ENCODE assay signal across 35 cellular contexts in the genomic region with DNA sequence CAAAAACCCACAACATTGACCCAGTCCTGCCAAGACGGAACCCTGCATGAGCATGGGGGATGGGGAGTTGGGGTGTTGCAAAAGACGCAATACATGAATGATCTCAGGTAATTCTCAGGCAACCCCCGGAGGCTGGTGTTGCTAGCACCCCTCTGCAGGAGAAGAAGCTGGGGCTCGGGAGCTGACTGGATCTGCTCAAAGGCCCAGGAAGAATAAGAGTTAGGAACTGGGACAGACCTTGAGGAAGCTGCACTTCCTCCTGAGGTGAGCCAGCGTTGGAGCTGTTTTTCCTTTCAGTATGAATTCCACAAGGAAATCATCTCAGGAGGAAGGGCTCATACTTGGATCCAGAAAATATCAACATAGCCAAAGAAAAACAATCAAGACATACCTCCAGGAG. TPM values are rescaled to one million over a fixed set of nuclear protein-coding genes. Genes with fewer than 3 reads are reported as not detected.
"Had no signal": no experiment of that assay in that cellular context is flagged by ENCODE, and none has a peak within 500 bp of the region (broad histone marks: within the 10 kb centered on the region; RNA-seq: fewer than 3 reads in every experiment).

A gene with protein sequence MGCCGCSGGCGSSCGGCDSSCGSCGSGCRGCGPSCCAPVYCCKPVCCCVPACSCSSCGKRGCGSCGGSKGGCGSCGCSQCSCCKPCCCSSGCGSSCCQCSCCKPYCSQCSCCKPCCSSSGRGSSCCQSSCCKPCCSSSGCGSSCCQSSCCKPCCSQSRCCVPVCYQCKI (plus strand): TSS at position 301 of the 400 bp plus-strand sequence. CDS start 238 bp downstream, outside the sequence.

- H3K36me3 Mint-ChIP-seq: activated CD4-positive, alpha-beta memory T cell treated with anti-CD3 and anti-CD28 coated beads for 36 hours; activated CD8-positive, alpha-beta memory T cell treated with anti-CD3 and anti-CD28 coated beads, Interleukin-2, amount 10 ng/mL, durations not matched to agents 7 days and 5 days; activated naive CD4-positive, alpha-beta T cell treated with anti-CD3 and anti-CD28 coated beads, Interleukin-2, amount 10 ng/mL, durations not matched to agents 7 days and 5 days; activated naive CD8-positive, alpha-beta T cell treated with anti-CD3 and anti-CD28 coated beads, Interleukin-2, amount 10 ng/mL, durations not matched to agents 7 days and 5 days; brain had no signal

- H3K9me3 Mint-ChIP-seq: activated CD4-positive, alpha-beta memory T cell treated with anti-CD3 and anti-CD28 coated beads for 36 hours; activated naive CD4-positive, alpha-beta T cell treated with anti-CD3 and anti-CD28 coated beads, Interleukin-2, amount 50 U/mL, for 72 hours; activated naive CD8-positive, alpha-beta T cell treated with anti-CD3 and anti-CD28 coated beads, Interleukin-2, amount 10 ng/mL, durations not matched to agents 7 days and 5 days; activated T-helper 1 cell treated with anti-CD3 and anti-CD28 coated beads, Interleukin-12 subunit alpha, Interleukin-12 subunit beta, Interleukin-2, Interleukin-4 antibody, amounts not matched to agents 30 ng/mL and 10 ng/mL and 1 ng/mL, durations not matched to agents 14 hours and 24 hours and 36 hours; T-helper 2 cell treated with Interferon-gamma antibody and Interleukin-4, amounts not matched to agents 5 μg/mL and 100 μg/mL, for 36 hours had no signal

- FAIRE-seq: endometrium, frontal cortex had no signal

- DNase-seq: activated CD4-positive, alpha-beta memory T cell treated with anti-CD3 and anti-CD28 coated beads for 36 hours; activated CD4-positive, alpha-beta T cell treated with anti-CD3 and anti-CD28 coated beads for 36 hours; activated CD4-positive, alpha-beta T cell treated with anti-CD3 and anti-CD28 coated beads, Interleukin-2, amount 10 ng/mL, durations not matched to agents 24 days and 14 days; activated CD4-positive, CD25-positive, alpha-beta regulatory T cell; activated CD4-positive, CD25-positive, alpha-beta regulatory T cell treated with anti-CD3 and anti-CD28 coated beads, Interleukin-2, amount 50 U/mL, for 72 hours; activated CD8-positive, alpha-beta memory T cell treated with anti-CD3 and anti-CD28 coated beads, Interleukin-2, amount 10 ng/mL, durations not matched to agents 7 days and 5 days; activated CD8-positive, alpha-beta memory T cell treated with anti-CD3 and anti-CD28 coated beads, Interleukin-2, amount 50 U/mL, for 4 hours; activated CD8-positive, alpha-beta T cell treated with anti-CD3 and anti-CD28 coated beads, Interleukin-2, amount 10 ng/mL, durations not matched to agents 7 days and 5 days; activated gamma-delta T cell; activated naive CD4-positive, alpha-beta T cell; activated naive CD4-positive, alpha-beta T cell treated with anti-CD3 and anti-CD28 coated beads, Interleukin-2, amount 10 ng/mL, durations not matched to agents 7 days and 5 days; activated naive CD8-positive, alpha-beta T cell treated with anti-CD3 and anti-CD28 coated beads, Interleukin-2, amount 10 ng/mL, durations not matched to agents 7 days and 5 days; activated T-cell treated with anti-CD3 and anti-CD28 coated beads, Interleukin-2, amount 50 U/mL, for 1 hour; activated T-cell treated with anti-CD3 and anti-CD28 coated beads, Interleukin-2, amount 50 U/mL, for 48 hours; central memory CD4-positive, alpha-beta T cell; cerebellar nuclear complex; colonic mucosa; effector CD8-positive, alpha-beta T cell; foreskin fibroblast; T-helper 1 cell; T-helper 17 cell; T1000 had no signal

- H3K27ac ChIP-seq: ascending aorta, breast epithelium, cardiac muscle cell, colonic mucosa had no signal

- H3K9me3 ChIP-seq: ascending aorta, colonic mucosa had no signal

- H3K4me1 Mint-ChIP-seq: activated CD4-positive, alpha-beta T cell treated with anti-CD3 and anti-CD28 coated beads, Interleukin-2, amount 10 ng/mL, durations not matched to agents 24 days and 14 days; activated naive CD4-positive, alpha-beta T cell treated with anti-CD3 and anti-CD28 coated beads, Interleukin-2, amount 10 ng/mL, durations not matched to agents 7 days and 5 days had no signal

- H3K4me3 ChIP-seq: ascending aorta, breast epithelium, cardiac muscle cell, colonic mucosa had no signal

- H3K36me3 ChIP-seq: ascending aorta, breast epithelium, cardiac muscle cell, colonic mucosa had no signal

- H3K27me3 ChIP-seq: ascending aorta, breast epithelium, cardiac muscle cell, colonic mucosa had no signal

- H3K4me1 ChIP-seq: ascending aorta, breast epithelium, colonic mucosa had no signal

- H3K4me3 Mint-ChIP-seq: activated CD4-positive, alpha-beta memory T cell treated with anti-CD3 and anti-CD28 coated beads for 36 hours; activated CD4-positive, alpha-beta T cell treated with anti-CD3 and anti-CD28 coated beads for 36 hours; activated CD4-positive, alpha-beta T cell treated with anti-CD3 and anti-CD28 coated beads, Interleukin-2, amount 10 ng/mL, durations not matched to agents 24 days and 14 days; activated CD8-positive, alpha-beta memory T cell treated with anti-CD3 and anti-CD28 coated beads, Interleukin-2, amount 10 ng/mL, durations not matched to agents 7 days and 5 days; activated CD8-positive, alpha-beta T cell treated with anti-CD3 and anti-CD28 coated beads, Interleukin-2, amount 10 ng/mL, durations not matched to agents 7 days and 5 days; activated naive CD4-positive, alpha-beta T cell treated with anti-CD3 and anti-CD28 coated beads, Interleukin-2, amount 10 ng/mL, durations not matched to agents 7 days and 5 days; activated naive CD8-positive, alpha-beta T cell treated with anti-CD3 and anti-CD28 coated beads, Interleukin-2, amount 10 ng/mL, durations not matched to agents 7 days and 5 days; activated T-helper 1 cell treated with anti-CD3 and anti-CD28 coated beads, Interleukin-12 subunit alpha, Interleukin-12 subunit beta, Interleukin-2, Interleukin-4 antibody, amounts not matched to agents 30 ng/mL and 10 ng/mL and 1 ng/mL, durations not matched to agents 14 hours and 24 hours and 36 hours; brain; T-helper 17 cell; T-helper 2 cell treated with Interferon-gamma antibody and Interleukin-4, amounts not matched to agents 5 μg/mL and 100 μg/mL, for 36 hours had no signal

- ATAC-seq: activated CD4-positive, alpha-beta T cell treated with anti-CD3 and anti-CD28 coated beads for 36 hours; activated CD8-positive, alpha-beta memory T cell treated with anti-CD3 and anti-CD28 coated beads, Interleukin-2, amount 10 ng/mL, durations not matched to agents 7 days and 5 days; activated CD8-positive, alpha-beta T cell treated with anti-CD3 and anti-CD28 coated beads, Interleukin-2, amount 10 ng/mL, durations not matched to agents 7 days and 5 days; activated naive CD4-positive, alpha-beta T cell treated with anti-CD3 and anti-CD28 coated beads, Interleukin-2, amount 50 U/mL, for 72 hours; esophagus mucosa; T-helper 17 cell had no signal

- H3K27ac Mint-ChIP-seq: activated CD4-positive, alpha-beta memory T cell treated with anti-CD3 and anti-CD28 coated beads for 36 hours; activated CD4-positive, alpha-beta T cell treated with anti-CD3 and anti-CD28 coated beads for 36 hours; activated CD4-positive, alpha-beta T cell treated with anti-CD3 and anti-CD28 coated beads, Interleukin-2, amount 10 ng/mL, durations not matched to agents 24 days and 14 days; activated CD8-positive, alpha-beta memory T cell treated with anti-CD3 and anti-CD28 coated beads, Interleukin-2, amount 10 ng/mL, durations not matched to agents 7 days and 5 days; activated CD8-positive, alpha-beta T cell treated with anti-CD3 and anti-CD28 coated beads, Interleukin-2, amount 10 ng/mL, durations not matched to agents 7 days and 5 days; activated naive CD4-positive, alpha-beta T cell treated with anti-CD3 and anti-CD28 coated beads, Interleukin-2, amount 10 ng/mL, durations not matched to agents 7 days and 5 days; activated naive CD4-positive, alpha-beta T cell treated with anti-CD3 and anti-CD28 coated beads, Interleukin-2, amount 50 U/mL, for 72 hours; activated naive CD8-positive, alpha-beta T cell treated with anti-CD3 and anti-CD28 coated beads, Interleukin-2, amount 10 ng/mL, durations not matched to agents 7 days and 5 days; activated T-helper 1 cell treated with anti-CD3 and anti-CD28 coated beads, Interleukin-12 subunit alpha, Interleukin-12 subunit beta, Interleukin-2, Interleukin-4 antibody, amounts not matched to agents 30 ng/mL and 10 ng/mL and 1 ng/mL, durations not matched to agents 14 hours and 24 hours and 36 hours; brain; T-helper 17 cell; T-helper 2 cell treated with Interferon-gamma antibody and Interleukin-4, amounts not matched to agents 5 μg/mL and 100 μg/mL, for 36 hours had no signal

RNA-seq across cellular contexts. Expression of the gene that starts here (rescaled TPM):
- total RNA-seq: activated CD4-positive, alpha-beta T cell treated with anti-CD3 and anti-CD28 coated beads, Interleukin-2, amount 10 ng/mL, durations not matched to agents 24 days and 14 days; activated CD8-positive, alpha-beta memory T cell treated with anti-CD3 and anti-CD28 coated beads for 36 hours; activated CD8-positive, alpha-beta memory T cell treated with anti-CD3 and anti-CD28 coated beads, Interleukin-2, amount 10 ng/mL, durations not matched to agents 7 days and 5 days; activated CD8-positive, alpha-beta T cell treated with anti-CD3 and anti-CD28 coated beads, Interleukin-2, amount 10 ng/mL, durations not matched to agents 7 days and 5 days; activated naive CD4-positive, alpha-beta T cell treated with anti-CD3 and anti-CD28 coated beads, Interleukin-2, amount 50 U/mL, for 72 hours; activated naive CD8-positive, alpha-beta T cell treated with anti-CD3 and anti-CD28 coated beads, Interleukin-2, amount 10 ng/mL, durations not matched to agents 7 days and 5 days; activated T-helper 1 cell treated with anti-CD3 and anti-CD28 coated beads, Interleukin-12 subunit alpha, Interleukin-12 subunit beta, Interleukin-2, Interleukin-4 antibody, amounts not matched to agents 30 ng/mL and 10 ng/mL and 1 ng/mL, durations not matched to agents 14 hours and 24 hours and 36 hours; ascending aorta; dermis microvascular lymphatic vessel endothelial cell; epithelial cell of proximal tubule; frontal cortex; T-helper 17 cell had no signal
- polyA plus RNA-seq: cardiac muscle cell had no signal
